In the genomic region with DNA sequence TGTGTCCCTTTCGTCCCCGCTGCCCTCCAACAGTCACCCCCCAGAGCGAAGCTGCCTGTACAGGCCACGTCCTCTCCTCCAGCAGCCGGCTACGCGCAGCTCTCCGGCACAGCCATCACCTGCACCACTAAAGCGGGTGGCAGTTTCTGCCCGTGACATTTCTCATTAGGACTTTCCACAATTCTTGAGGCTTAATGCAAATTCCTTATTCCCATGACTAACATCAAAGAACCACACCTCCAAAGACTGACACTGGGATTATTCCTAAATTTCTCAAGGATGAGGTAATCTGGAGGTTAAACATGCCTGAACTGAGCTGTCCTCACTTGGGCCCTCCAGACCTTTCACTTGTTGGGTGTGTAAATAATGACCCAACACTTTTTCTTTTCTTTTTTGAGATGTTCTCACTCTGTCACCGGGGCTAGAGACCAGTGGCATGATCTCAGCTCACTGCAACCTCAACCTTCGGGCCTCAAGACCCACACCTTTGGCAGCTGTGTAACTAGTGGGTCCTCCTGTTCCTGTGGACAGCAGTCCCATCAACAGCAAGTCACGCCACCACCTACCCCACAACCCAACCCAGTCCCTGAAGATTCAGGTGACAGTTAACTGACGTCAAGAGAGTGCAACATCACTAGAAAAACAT, we compare ENCODE assay signal across 8 cellular contexts. TPM values are rescaled to one million over a fixed set of nuclear protein-coding genes. Genes with fewer than 3 reads are reported as not detected.
A peak's percentile ranks its signal among the peaks of the same experiment; 100 is the strongest.
DNase-seq lines count a peak whose midpoint lies in the region; ATAC-seq and TF ChIP-seq lines count a peak whose summit lies in the region.

No MANE protein-coding gene starts in this region.

- peak overlapping the region; percentile 36 for H3K27ac ChIP-seq in thymus (ENCODE audit: low read depth)
- no peak overlapping the region for H3K27ac ChIP-seq in testis

- peaks cover 84% of the 10 kb centered on the region for H3K4me1 Mint-ChIP-seq in activated CD8-positive, alpha-beta memory T cell treated with anti-CD3 and anti-CD28 coated beads, Interleukin-2, amount 10 ng/mL, durations not matched to agents 7 days and 5 days
- peaks cover 86% of the 10 kb centered on the region for H3K4me1 Mint-ChIP-seq in activated CD4-positive, alpha-beta memory T cell treated with anti-CD3 and anti-CD28 coated beads, Interleukin-2, amount 10 ng/mL, durations not matched to agents 7 days and 5 days

- POLR2A ChIA-PET in activated CD4-positive, alpha-beta memory T cell treated with anti-CD3 and anti-CD28 coated beads, Interleukin-2, amount 10 ng/mL, durations not matched to agents 7 days and 5 days (lab: Charles Lee): interaction anchor here (0.7 kb wide), 1 partner anchor 221 kb away, joined by 3 read pairs; no protein-coding TSS in a partner anchor
- POLR2A ChIA-PET in HEK293T (lab: Yijun Ruan, JAX): interaction anchor here (0.8 kb wide), 1 partner anchor 27 kb away, joined by 3 read pairs; no protein-coding TSS in a partner anchor

- intact Hi-C loops in testis (cut with DNase I; ENCODE audit: low total_unique reads): no loop called here

- H3K36me3 Mint-ChIP-seq in activated CD8-positive, alpha-beta memory T cell treated with anti-CD3 and anti-CD28 coated beads, Interleukin-2, amount 10 ng/mL, durations not matched to agents 7 days and 5 days: peaks cover 37% of the 10 kb centered on the region
- H3K36me3 Mint-ChIP-seq in activated CD4-positive, alpha-beta memory T cell treated with anti-CD3 and anti-CD28 coated beads, Interleukin-2, amount 10 ng/mL, durations not matched to agents 7 days and 5 days (ENCODE audit: low read depth): peaks cover 49% of the 10 kb centered on the region

- no peak for DNase-seq in activated CD8-positive, alpha-beta memory T cell treated with anti-CD3 and anti-CD28 coated beads, Interleukin-2, amount 10 ng/mL, durations not matched to agents 7 days and 5 days
- no peak for DNase-seq in activated CD8-positive, alpha-beta memory T cell treated with anti-CD3 and anti-CD28 coated beads for 24 hours
- no peak for DNase-seq in activated CD4-positive, alpha-beta memory T cell treated with anti-CD3 and anti-CD28 coated beads, Interleukin-2, amount 10 ng/mL, durations not matched to agents 7 days and 5 days
- DNase-seq in glomerular visceral epithelial cell (ENCODE audit: extremely low spot score) (peak; percentile 89), testis (no peak), HEK293T (ENCODE audit: extremely low spot score) (no peak)

- peak overlapping the region; percentile 37 for H3K27ac Mint-ChIP-seq in activated CD8-positive, alpha-beta memory T cell treated with anti-CD3 and anti-CD28 coated beads, Interleukin-2, amount 10 ng/mL, durations not matched to agents 7 days and 5 days
- peak overlapping the region; percentile 60 for H3K27ac Mint-ChIP-seq in activated CD4-positive, alpha-beta memory T cell treated with anti-CD3 and anti-CD28 coated beads, Interleukin-2, amount 10 ng/mL, durations not matched to agents 7 days and 5 days

- no peak overlapping the region for H3K4me3 Mint-ChIP-seq in activated CD8-positive, alpha-beta memory T cell treated with anti-CD3 and anti-CD28 coated beads, Interleukin-2, amount 10 ng/mL, durations not matched to agents 7 days and 5 days
- peak overlapping the region; percentile 9 for H3K4me3 Mint-ChIP-seq in activated CD4-positive, alpha-beta memory T cell treated with anti-CD3 and anti-CD28 coated beads, Interleukin-2, amount 10 ng/mL, durations not matched to agents 7 days and 5 days

- CTCF ChIA-PET in activated CD8-positive, alpha-beta memory T cell treated with anti-CD3 and anti-CD28 coated beads, Interleukin-2, amount 10 ng/mL, durations not matched to agents 7 days and 5 days (lab: Charles Lee): no interaction called here
- CTCF ChIA-PET in activated CD4-positive, alpha-beta memory T cell treated with anti-CD3 and anti-CD28 coated beads, Interleukin-2, amount 10 ng/mL, durations not matched to agents 7 days and 5 days (lab: Charles Lee): interaction anchor here (0.7 to 1.1 kb wide), 2 partner anchors 10 to 23 kb away, joined by 3 read pairs; no protein-coding TSS in a partner anchor
- CTCF ChIA-PET in HEK293T (lab: Yijun Ruan, JAX): no interaction called here

- no peak for TF ChIP-seq CTCF in testis (IDR thresholded peaks at IDR 0.05)

- WGBS in thymus: 90% methylated on average over 14 of the region's 14 CpGs
- WGBS in testis, 2 donors: 85 to 90% methylated on average over 14 of the region's 14 CpGs

- peaks cover 8% of the 10 kb centered on the region for H3K36me3 ChIP-seq in thymus (ENCODE audit: control insufficient read depth, insufficient read depth)
- H3K36me3 ChIP-seq in testis (ENCODE audit: low read depth, missing control alignments): no peaks in the 10 kb centered on the region

- H3K27me3 ChIP-seq in thymus (ENCODE audit: control insufficient read depth, insufficient read depth) (no peaks in the 10 kb centered on the region), testis (no peaks in the 10 kb centered on the region)

- H3K9me3 ChIP-seq in thymus (ENCODE audit: control insufficient read depth) (no peaks in the 10 kb centered on the region), testis (no peaks in the 10 kb centered on the region)

- H3K9me3 Mint-ChIP-seq in activated CD8-positive, alpha-beta memory T cell treated with anti-CD3 and anti-CD28 coated beads, Interleukin-2, amount 10 ng/mL, durations not matched to agents 7 days and 5 days (ENCODE audit: low read depth): no peaks in the 10 kb centered on the region
- no peaks in the 10 kb centered on the region for H3K9me3 Mint-ChIP-seq in activated CD4-positive, alpha-beta memory T cell treated with anti-CD3 and anti-CD28 coated beads, Interleukin-2, amount 10 ng/mL, durations not matched to agents 7 days and 5 days

- no peaks in the 10 kb centered on the region for H3K27me3 Mint-ChIP-seq in activated CD8-positive, alpha-beta memory T cell treated with anti-CD3 and anti-CD28 coated beads, Interleukin-2, amount 10 ng/mL, durations not matched to agents 7 days and 5 days
- H3K27me3 Mint-ChIP-seq in activated CD4-positive, alpha-beta memory T cell treated with anti-CD3 and anti-CD28 coated beads, Interleukin-2, amount 10 ng/mL, durations not matched to agents 7 days and 5 days: no peaks in the 10 kb centered on the region

- no peak for ATAC-seq in activated CD8-positive, alpha-beta memory T cell treated with anti-CD3 and anti-CD28 coated beads, Interleukin-2, amount 10 ng/mL, durations not matched to agents 7 days and 5 days
- ATAC-seq in HG03196 (IDR thresholded peaks at IDR 0.05; ENCODE audit: unreplicated experiment): no peak

- H3K4me3 ChIP-seq in thymus (ENCODE audit: low read length) (no peak overlapping the region), testis (no peak overlapping the region)

- no peak for TF ChIP-seq POLR2A in testis (IDR thresholded peaks at IDR 0.05)

- peaks cover 26% of the 10 kb centered on the region for H3K4me1 ChIP-seq in thymus (ENCODE audit: control insufficient read depth, insufficient read depth, low read length)
- peaks cover 34% of the 10 kb centered on the region for H3K4me1 ChIP-seq in testis

TF ChIP-seq in HEK293T, 16 proteins besides CTCF, POLR2A, EP300 and RAD21:
- no peak for TF ChIP-seq LEF1 (IDR thresholded peaks at IDR 0.05; ENCODE audit: borderline replicate concordance)
- TF ChIP-seq NFRKB (IDR thresholded peaks at IDR 0.05): no peak
- no peak for TF ChIP-seq ZNF384 (IDR thresholded peaks at IDR 0.05)
- TF ChIP-seq FOXA1 (IDR thresholded peaks at IDR 0.05): no peak
- TF ChIP-seq L3MBTL2 (conservative IDR thresholded peaks at IDR 0.05): no peak
- no peak for TF ChIP-seq BHLHE40 (IDR thresholded peaks at IDR 0.05; ENCODE audit: borderline replicate concordance)
- no peak for TF ChIP-seq CTBP1 (IDR thresholded peaks at IDR 0.05; ENCODE audit: borderline replicate concordance)
- no peak for TF ChIP-seq PKNOX1 (IDR thresholded peaks at IDR 0.05)
- TF ChIP-seq ELF4 (IDR thresholded peaks at IDR 0.05): no peak
- no peak for TF ChIP-seq FOXK2 (IDR thresholded peaks at IDR 0.05)
- no peak for TF ChIP-seq SUZ12 (IDR thresholded peaks at IDR 0.05)

RNA-seq across cellular contexts. Expression of gene ANKRD11, which starts 11.7 kb away (rescaled TPM):
- 100 to 1,000 TPM; 184 to 235 TPM for total RNA-seq in activated CD8-positive, alpha-beta memory T cell treated with anti-CD3 and anti-CD28 coated beads, Interleukin-2, amount 10 ng/mL, durations not matched to agents 7 days and 5 days
- total RNA-seq in activated CD4-positive, alpha-beta memory T cell treated with anti-CD3 and anti-CD28 coated beads, Interleukin-2, amount 10 ng/mL, durations not matched to agents 7 days and 5 days: 100 to 1,000 TPM; 199 to 208 TPM
- polyA plus RNA-seq in thymus (79.5 TPM), testis (ENCODE audit: insufficient read depth, low read depth, low replicate concordance) (49.7 TPM)
- 100 to 1,000 TPM; 150 to 187 TPM for total RNA-seq in testis

RNA-seq across cellular contexts. Expression of gene SPG7, which starts 29.5 kb away (rescaled TPM):
- total RNA-seq in activated CD8-positive, alpha-beta memory T cell treated with anti-CD3 and anti-CD28 coated beads, Interleukin-2, amount 10 ng/mL, durations not matched to agents 7 days and 5 days: 100 to 1,000 TPM in 1 of 2 experiments, 10 to 100 TPM in 1; 92.1 to 110 TPM
- total RNA-seq in activated CD4-positive, alpha-beta memory T cell treated with anti-CD3 and anti-CD28 coated beads, Interleukin-2, amount 10 ng/mL, durations not matched to agents 7 days and 5 days: 10 to 100 TPM; 73.9 to 77.9 TPM
- 164 TPM for polyA plus RNA-seq in thymus
- 100 to 1,000 TPM; 275 to 307 TPM for total RNA-seq in testis
- 97.9 TPM for polyA plus RNA-seq in testis (ENCODE audit: insufficient read depth, low read depth, low replicate concordance)
